ENCODE assay signal across 13 cellular contexts in genomic region chr15:70761046-70761445, GRCh38. TPM values are rescaled to one million over a fixed set of nuclear protein-coding genes. Genes with fewer than 3 reads are reported as not detected.
A peak's percentile ranks its signal among the peaks of the same experiment; 100 is the strongest.
DNase-seq lines count a peak whose midpoint lies in the region; ATAC-seq, FAIRE-seq and TF ChIP-seq lines count a peak whose summit lies in the region.
"Had no signal": no experiment of that assay in that cellular context is flagged by ENCODE, and none has a peak within 500 bp of the region (broad histone marks: within the 10 kb centered on the region; RNA-seq: fewer than 3 reads in every experiment).

No MANE protein-coding gene starts in this region.

- H3K27me3 ChIP-seq in GM23248 (replicated peaks; ENCODE audit: insufficient read depth) (no peaks in the 10 kb centered on the region), skeletal muscle satellite cell (ENCODE audit: control insufficient read depth, insufficient read depth, low read length) (no peaks in the 10 kb centered on the region)

- peak overlapping the region; percentile 86; the same call in 1 of the 2 replicates for H3K9ac ChIP-seq in GM23248
- peak overlapping the region; percentile 96 for H3K9ac ChIP-seq in skeletal muscle satellite cell (ENCODE audit: low read depth, low read length)

- no peaks in the 10 kb centered on the region for H4K20me1 ChIP-seq in GM23248 (ENCODE audit: insufficient read depth)

- WGBS in GM23248 (ENCODE audit: low coverage in 1 of 2, low lambda C conversion rate in 2 of 2, missing lambda C conversion rate in 2 of 2), 2 experiments: 93 to 98% methylated on average over 2 of the region's 2 CpGs

- peak overlapping the region; percentile 91 for H3K4me2 ChIP-seq in GM23248 (ENCODE audit: unreplicated experiment)
- peak overlapping the region; percentile 89 for H3K4me2 ChIP-seq in skeletal muscle satellite cell (ENCODE audit: low read length)

- no peak for TF ChIP-seq POLR2A in GM12892 (IDR thresholded peaks at IDR 0.05; ENCODE audit: low read depth, low read length)

- peaks cover 70% of the 10 kb centered on the region for H3K79me2 ChIP-seq in GM23248 (ENCODE audit: insufficient read depth)

- FAIRE-seq in RCC 7860 (lab: Jason Lieb, UNC): peak; percentile 14
- no peak for FAIRE-seq in GM12892 (lab: Jason Lieb, UNC)

- H3K9me3 ChIP-seq in GM23248 (ENCODE audit: low read depth) (no peaks in the 10 kb centered on the region), skeletal muscle satellite cell (replicated peaks; ENCODE audit: low read length) (no peaks in the 10 kb centered on the region)

- peak overlapping the region; percentile 90 for H3K4me3 ChIP-seq in GM23248
- peak overlapping the region; percentile 85 for H3K4me3 ChIP-seq in fibroblast of pulmonary artery (replicated peaks; ENCODE audit: low read depth, low read length)
- peak overlapping the region; percentile 95 for H3K4me3 ChIP-seq in skeletal muscle satellite cell (ENCODE audit: low read length)

- peaks cover 33% of the 10 kb centered on the region for H3F3A ChIP-seq in GM23248 (ENCODE audit: insufficient read depth)

- H3K4me1 ChIP-seq in GM23248 (ENCODE audit: insufficient read depth) (peaks cover 62% of the 10 kb centered on the region), skeletal muscle satellite cell (ENCODE audit: control insufficient read depth, insufficient read depth, low read length) (peaks cover 37% of the 10 kb centered on the region)

- H3K27ac ChIP-seq in GM23248 (no peak overlapping the region), caudate nucleus (ENCODE audit: low read depth, low read length) (no peak overlapping the region)

- no peaks in the 10 kb centered on the region for H3K9me2 ChIP-seq in GM23248 (ENCODE audit: insufficient read depth)

- DNase-seq in GM23248 (no peak), RCC 7860 (ENCODE audit: low spot score) (no peak), fibroblast of pulmonary artery (ENCODE audit: low read depth) (no peak), caudate nucleus (lab: John Stamatoyannopoulos, UW) (no peak), SKM-1 (lab: John Stamatoyannopoulos, UW; ENCODE audit: unreplicated experiment) (no peak), GM12892 (ENCODE audit: insufficient read length) (no peak)
- DNase-seq: activated CD4-positive, alpha-beta T cell treated with anti-CD3 and anti-CD28 coated beads, Interleukin-2, amount 10 ng/mL, durations not matched to agents 24 days and 14 days; activated T-cell treated with anti-CD3 and anti-CD28 coated beads, Interleukin-2, amount 50 U/mL, for 48 hours; head of caudate nucleus; NCI-H446 treated with DMSO at 0.1 percent for 48 hours; T-helper 2 cell had no signal

- no peak overlapping the region for H2AFZ ChIP-seq in GM23248

- no peak for ATAC-seq in GM18873 (IDR thresholded peaks at IDR 0.05; ENCODE audit: low FRiP score, unreplicated experiment)

- no peak for TF ChIP-seq CTCF in fibroblast of pulmonary artery (IDR thresholded peaks at IDR 0.05; ENCODE audit: low read length, missing control alignments)

- H3K36me3 ChIP-seq in GM23248 (ENCODE audit: low read depth): peaks cover 5% of the 10 kb centered on the region; the same call in 1 of the 2 replicates
- peaks cover 13% of the 10 kb centered on the region for H3K36me3 ChIP-seq in skeletal muscle satellite cell (ENCODE audit: insufficient read depth, low read length)

- in situ Hi-C loops in GM23248 (cut with MboI): no loop called here

RNA-seq across cellular contexts. Expression of gene UACA, which starts 2.3 kb away (rescaled TPM):
- total RNA-seq in GM23248 (2014; rRNA removed; shearing (Covaris generic)): 47.0 and 64.0 TPM in 2 replicates
- 128 and 135 TPM in 2 replicates for polyA plus RNA-seq in GM23248 (2016; fragmentation: Nextera tagmentation; extraction: Ambion mirVana)
- total RNA-seq in skeletal muscle satellite cell (2012; rRNA removed): 41.3 and 52.2 TPM in 2 replicates
- 3.2 TPM for polyA plus RNA-seq in GM12892 (2012; ENCODE audit: missing spikeins)
